8 cellular contexts compared by ENCODE assay signal in the genomic region with DNA sequence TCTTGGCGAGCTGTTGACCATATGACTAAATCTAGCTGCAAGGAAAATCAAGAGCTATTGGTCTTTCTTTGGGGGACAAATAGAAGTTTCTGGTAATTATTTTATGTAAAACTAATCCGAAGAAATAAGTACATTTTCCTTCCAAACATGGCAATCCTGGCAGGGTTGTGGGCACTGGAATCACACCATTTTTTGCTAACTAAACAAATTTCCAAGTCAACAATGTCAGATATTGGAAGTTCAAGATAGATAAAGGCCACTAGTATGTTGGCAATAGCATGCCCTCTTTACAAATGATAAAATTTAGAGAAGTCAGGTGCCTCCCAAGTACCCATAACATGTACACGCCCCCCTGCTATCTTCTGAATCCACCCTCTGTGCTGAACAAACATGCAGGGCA.
"Had no signal": no experiment of that assay in that cellular context is flagged by ENCODE, and none has a peak within 500 bp of the region (broad histone marks: within the 10 kb centered on the region; RNA-seq: fewer than 3 reads in every experiment).

No MANE protein-coding gene starts in this region.

- DNase-seq: GDM1, GF-D8 had no signal

- H3K4me3 ChIP-seq: GM12878 had no signal

- ATAC-seq: GM12878 had no signal

- FAIRE-seq: G401.6, GM12878, GM12891, GM12892, GM18507, GM19239 had no signal
